ENCODE assay signal across 17 cellular contexts in the genomic region with DNA sequence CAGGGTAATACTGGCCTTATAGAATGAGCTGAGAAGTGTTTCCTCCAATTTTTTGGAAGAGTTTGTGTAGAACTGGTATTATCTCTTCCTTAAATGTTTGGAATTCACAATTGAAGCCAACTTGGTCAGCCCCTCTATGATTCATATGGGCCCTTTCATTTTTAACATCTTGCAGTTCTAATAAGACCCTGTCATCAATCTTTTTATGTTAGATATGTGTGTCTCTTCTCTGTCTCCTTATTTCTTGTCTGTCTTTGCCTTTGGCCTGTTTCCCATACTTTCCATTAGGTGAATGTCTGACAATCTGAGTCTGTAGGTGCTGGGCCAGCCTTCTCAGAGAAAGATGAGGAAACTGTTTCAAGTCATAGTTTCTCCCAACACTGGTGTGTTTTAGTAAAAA.
A peak's percentile ranks its signal among the peaks of the same experiment; 100 is the strongest.
DNase-seq lines count a peak whose midpoint lies in the region; ATAC-seq, FAIRE-seq and TF ChIP-seq lines count a peak whose summit lies in the region.
"Had no signal": no experiment of that assay in that cellular context is flagged by ENCODE, and none has a peak within 500 bp of the region (broad histone marks: within the 10 kb centered on the region; RNA-seq: fewer than 3 reads in every experiment).

No MANE protein-coding gene starts in this region.

- H3K9ac ChIP-seq in GM12878 (ENCODE audit: control insufficient read depth, insufficient read depth, low read length) (no peak overlapping the region), kidney (ENCODE audit: low read length in 2 of 2) (no peak overlapping the region)

- SMC1A ChIA-PET in GM12878 (lab: Charles Lee; ENCODE audit: uncharacterized antibody, unreplicated experiment) = no interaction called here

- TF ChIP-seq CTCF in GM12878 (IDR thresholded peaks at IDR 0.05 in 2 of 3, conservative IDR thresholded peaks at IDR 0.05 in 1 of 3; ENCODE audit: control insufficient read depth in 2 of 3, extremely low read depth in 1 of 3, insufficient read depth in 1 of 3, low read depth in 3 of 3, low read length in 3 of 3) (no peak), kidney (IDR thresholded peaks at IDR 0.05; ENCODE audit: borderline replicate concordance, extremely low read depth, insufficient read depth) (no peak), upper lobe of left lung (IDR thresholded peaks at IDR 0.05) (no peak)

- H4K20me1 ChIP-seq in GM12878 (ENCODE audit: control insufficient read depth, insufficient read depth) = no peaks in the 10 kb centered on the region

- FAIRE-seq in GM12878 (lab: Jason Lieb, UNC) (no peak), kidney (lab: Jason Lieb, UNC) (no peak)
- FAIRE-seq: H1 had no signal

- TF ChIP-seq RAD21 in GM12878 (IDR thresholded peaks at IDR 0.05; ENCODE audit: insufficient read depth, low read depth, low read length) = no peak

- CTCF ChIA-PET in GM12878 (lab: Yijun Ruan, JAX) = no interaction called here

- no TSS peak for BruUV-seq in GM12878 (replicated peaks; lab: Mats Ljungman, UMichigan)

- no peaks in the 10 kb centered on the region for H3K9me3 ChIP-seq in GM12878 (replicated peaks; ENCODE audit: control insufficient read depth, insufficient read depth, low read length)
- no peaks in the 10 kb centered on the region for H3K9me3 ChIP-seq in kidney (ENCODE audit: control insufficient read depth in 1 of 2, low read length in 2 of 2)
- H3K9me3 ChIP-seq in upper lobe of left lung = no peaks in the 10 kb centered on the region

- POLR2A ChIA-PET in GM12878 (lab: Charles Lee) = no interaction called here

- H3K4me3 ChIP-seq in GM12878 (no peak overlapping the region), kidney (ENCODE audit: low read length in 2 of 2) (no peak overlapping the region), upper lobe of left lung (no peak overlapping the region)

- no peaks in the 10 kb centered on the region for H3K36me3 ChIP-seq in GM12878 (ENCODE audit: control insufficient read depth in 2 of 2, insufficient read depth in 2 of 2, low read length in 1 of 2)
- no peaks in the 10 kb centered on the region for H3K36me3 ChIP-seq in kidney (ENCODE audit: control insufficient read depth in 1 of 2, insufficient read depth in 2 of 2, low read length in 2 of 2)
- no peaks in the 10 kb centered on the region for H3K36me3 ChIP-seq in upper lobe of left lung

- H3K4me1 ChIP-seq in GM12878 (ENCODE audit: control insufficient read depth, insufficient read depth, low read length) = peaks cover 6% of the 10 kb centered on the region; the same call in 1 of the 2 replicates
- H3K4me1 ChIP-seq in kidney (ENCODE audit: control insufficient read depth in 1 of 2, insufficient read depth in 1 of 2, low read depth in 1 of 2, low read length in 2 of 2) = no peaks in the 10 kb centered on the region
- H3K4me1 ChIP-seq in upper lobe of left lung = no peaks in the 10 kb centered on the region

- H3K27me3 ChIP-seq in GM12878 (replicated peaks in 1 of 2; ENCODE audit: control insufficient read depth in 2 of 2, insufficient read depth in 2 of 2, low read length in 1 of 2) = no peaks in the 10 kb centered on the region; a peak in 1 of 4 replicates
- H3K27me3 ChIP-seq in upper lobe of left lung = no peaks in the 10 kb centered on the region

- ATAC-seq in GM18502 (IDR thresholded peaks at IDR 0.05; ENCODE audit: poor library complexity, unreplicated experiment) = peak; percentile 14
- ATAC-seq in GM21526 (IDR thresholded peaks at IDR 0.05; ENCODE audit: low FRiP score, unreplicated experiment) = peak; percentile 21
- peak; percentile 3 for ATAC-seq in HG02973 (IDR thresholded peaks at IDR 0.05; ENCODE audit: unreplicated experiment)
- no peak for ATAC-seq in GM12878
- no peak for ATAC-seq in upper lobe of left lung (ENCODE audit: low FRiP score in 2 of 2)

- intact Hi-C loops in GM12878 (cut with micrococcal nuclease; ENCODE audit: unreplicated experiment) (no loop called here), kidney (cut with DNase I) (no loop called here)

- no peak overlapping the region; the same call in 1 of the 2 replicates for H2AFZ ChIP-seq in GM12878 (ENCODE audit: control insufficient read depth, low read depth, low read length)

- TF ChIP-seq EP300 in GM12878 (IDR thresholded peaks at IDR 0.05; ENCODE audit: borderline replicate concordance in 1 of 2, control insufficient read depth in 1 of 2, low read depth in 2 of 2, low read length in 2 of 2) = no peak
- no peak for TF ChIP-seq EP300 in upper lobe of left lung (IDR thresholded peaks at IDR 0.05)

- RAD21 ChIA-PET in GM12878 (lab: Charles Lee; ENCODE audit: unreplicated experiment) = no interaction called here

- H3K27ac ChIP-seq in GM12878 (ENCODE audit: control insufficient read depth, insufficient read depth) (peak overlapping the region; percentile 14; the same call in 1 of the 2 replicates), kidney (ENCODE audit: low read depth in 2 of 2, low read length in 2 of 2) (no peak overlapping the region), upper lobe of left lung (no peak overlapping the region)

- in situ Hi-C loops in GM12878 (cut with MboI) = no loop called here

- H3K4me2 ChIP-seq in GM12878 (ENCODE audit: control insufficient read depth, insufficient read depth) = no peak overlapping the region

- DNase-seq in GM12878 (ENCODE audit: low read depth, low spot score) (no peak), kidney (no peak), upper lobe of left lung (no peak), cerebellar nuclear complex (lab: John Stamatoyannopoulos, UW) (no peak), RPMI8226 (no peak)
- DNase-seq: CD4-positive, alpha-beta memory T cell; KBM-7; MV-4-11; NCI-H1417 treated with DMSO at 0.1 percent for 48 hours; NCI-H2029; NCI-H2171 treated with DMSO at 0.1 percent for 48 hours; NCI-H510A; NCI-H774 had no signal

- TF ChIP-seq POLR2A in GM12878 (IDR thresholded peaks at IDR 0.05; ENCODE audit: low read depth, low read length) = no peak
- TF ChIP-seq POLR2A in upper lobe of left lung (IDR thresholded peaks at IDR 0.05) = no peak

- H3K79me2 ChIP-seq in GM12878 (ENCODE audit: control insufficient read depth, insufficient read depth, low read length) = no peaks in the 10 kb centered on the region

TF ChIP-seq in GM12878, 131 proteins besides CTCF, POLR2A, EP300 and RAD21:
- TF ChIP-seq, protein P1, sequence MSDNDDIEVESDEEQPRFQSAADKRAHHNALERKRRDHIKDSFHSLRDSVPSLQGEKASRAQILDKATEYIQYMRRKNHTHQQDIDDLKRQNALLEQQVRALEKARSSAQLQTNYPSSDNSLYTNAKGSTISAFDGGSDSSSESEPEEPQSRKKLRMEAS (IDR thresholded peaks at IDR 0.05; ENCODE audit: low read depth, low read length) = no peak
- no peak for TF ChIP-seq HDGF (IDR thresholded peaks at IDR 0.05)
- no peak for TF ChIP-seq ZNF217 (IDR thresholded peaks at IDR 0.05)
- no peak for TF ChIP-seq POLR2AphosphoS5 (IDR thresholded peaks at IDR 0.05; ENCODE audit: low read length)
- TF ChIP-seq ZNF24 (IDR thresholded peaks at IDR 0.05) = no peak
- TF ChIP-seq SMAD1 (IDR thresholded peaks at IDR 0.05; ENCODE audit: low read depth, partially characterized antibody) = no peak
- no peak for TF ChIP-seq CHD2 (IDR thresholded peaks at IDR 0.05; ENCODE audit: borderline replicate concordance, low read depth, low read length)
- no peak for TF ChIP-seq PAX8 (IDR thresholded peaks at IDR 0.05)
- no peak for TF ChIP-seq ZZZ3 (IDR thresholded peaks at IDR 0.05; ENCODE audit: control insufficient read depth, insufficient read length, low read depth)

Comparison
In these comparisons a context has a peak if more than half of its experiments do, and no peak if none do; other contexts are left out.
1. ATAC-seq: peak in GM18502 (single experiment), GM21526 (single experiment) and HG02973 (single experiment); none in GM12878 (single experiment) and upper lobe of left lung (0 of 2).